ENCODE assay signal across 9 cellular contexts in genomic region chr11:127034973-127035372, GRCh38. TPM values are rescaled to one million over a fixed set of nuclear protein-coding genes. Genes with fewer than 3 reads are reported as not detected.
"Had no signal": no experiment of that assay in that cellular context is flagged by ENCODE, and none has a peak within 500 bp of the region (broad histone marks: within the 10 kb centered on the region; RNA-seq: fewer than 3 reads in every experiment).

No MANE protein-coding gene starts in this region.

- DNase-seq: GDM1, GF-D8 had no signal

- ATAC-seq: GM12878 had no signal

- FAIRE-seq: G401.6, GM12878, GM12891, GM12892, GM18507, GM19239 had no signal

- H3K4me3 ChIP-seq: GM12878 had no signal

RNA-seq across cellular contexts. Expression of gene KIRREL3, which starts 34.4 kb away (rescaled TPM):
- total RNA-seq: G401 had no signal
- polyA plus RNA-seq: GM12878 had no signal
